13 cellular contexts compared by ENCODE assay signal in genomic region chr19:40755248-40755624, GRCh38. TPM values are rescaled to one million over a fixed set of nuclear protein-coding genes. Genes with fewer than 3 reads are reported as not detected.
A peak's percentile ranks its signal among the peaks of the same experiment; 100 is the strongest.
DNase-seq lines count a peak whose midpoint lies in the region; ATAC-seq and TF ChIP-seq lines count a peak whose summit lies in the region.
"Had no signal": no experiment of that assay in that cellular context is flagged by ENCODE, and none has a peak within 500 bp of the region (broad histone marks: within the 10 kb centered on the region; RNA-seq: fewer than 3 reads in every experiment).

No MANE protein-coding gene starts in this region.

- ATAC-seq in GM23338 (no peak), memory B cell (ENCODE audit: low read depth) (no peak), left cardiac atrium (no peak)
- ATAC-seq in activated T-helper 17 cell treated with anti-CD3 and anti-CD28 coated beads, Interleukin-2, amount 50 U/mL, for 72 hours (replicated peaks): no peak
- ATAC-seq: left ventricle myocardium superior had no signal

- peaks cover 21% of the 10 kb centered on the region for H3K27me3 Mint-ChIP-seq in GM23338 (ENCODE audit: insufficient read depth, low read depth, poor library complexity)
- H3K27me3 Mint-ChIP-seq in activated T-helper 17 cell treated with anti-CD3 and anti-CD28 coated beads, Interleukin-2, amount 50 U/mL, for 72 hours: no peaks in the 10 kb centered on the region
- H3K27me3 Mint-ChIP-seq in memory B cell: no peaks in the 10 kb centered on the region

- H2AFZ ChIP-seq in GM23338: no peak overlapping the region
- H2AFZ ChIP-seq: parathyroid adenoma had no signal

- 83% methylated on average over 3 of the region's 3 CpGs for WGBS in prostate gland

- no peaks in the 10 kb centered on the region for H3K9me3 ChIP-seq in BLaER1 treated with 17β-estradiol and CSF1 and Interleukin-3, amounts not matched to agents 10 nM and 100 nM (replicated peaks in 1 of 11)
- no peaks in the 10 kb centered on the region for H3K9me3 ChIP-seq in prostate gland

- H3K27me3 ChIP-seq in BLaER1 treated with 17β-estradiol and CSF1 and Interleukin-3, amounts not matched to agents 10 nM and 100 nM: no peaks in the 10 kb centered on the region
- H3K27me3 ChIP-seq in GM23338 (ENCODE audit: insufficient read depth) (no peaks in the 10 kb centered on the region), prostate gland (replicated peaks; ENCODE audit: insufficient read depth) (no peaks in the 10 kb centered on the region)

- peak overlapping the region; percentile 54 to 94 (median 87) for H3K4me2 ChIP-seq in BLaER1 treated with 17β-estradiol and CSF1 and Interleukin-3, amounts not matched to agents 10 nM and 100 nM
- no peak overlapping the region for H3K4me2 ChIP-seq in GM23338

- no peak overlapping the region for H3K4me3 Mint-ChIP-seq in GM23338
- H3K4me3 Mint-ChIP-seq in activated T-helper 17 cell treated with anti-CD3 and anti-CD28 coated beads, Interleukin-2, amount 50 U/mL, for 72 hours: peak overlapping the region; percentile 97
- peak overlapping the region; percentile 79 for H3K4me3 Mint-ChIP-seq in memory B cell

- peak overlapping the region in 5 of 10 experiments; percentile 30 to 53 (median 48); a peak in 6 of 20 replicates for H3K4me3 ChIP-seq in BLaER1 treated with 17β-estradiol and CSF1 and Interleukin-3, amounts not matched to agents 10 nM and 100 nM
- peak overlapping the region; percentile 20; the same call in 1 of the 2 replicates for H3K4me3 ChIP-seq in GM23338
- H3K4me3 ChIP-seq in prostate gland: no peak overlapping the region

- peaks cover 58 to 86% (median 79%) of the 10 kb centered on the region in 11 experiments; a peak in 21 of 22 replicates for H4K20me1 ChIP-seq in BLaER1 treated with 17β-estradiol and CSF1 and Interleukin-3, amounts not matched to agents 10 nM and 100 nM
- peaks cover 58% of the 10 kb centered on the region for H4K20me1 ChIP-seq in GM23338 (replicated peaks; ENCODE audit: insufficient read depth)

- H3K4me1 ChIP-seq in BLaER1 treated with 17β-estradiol and CSF1 and Interleukin-3, amounts not matched to agents 10 nM and 100 nM: peaks cover 47 to 56% (median 51%) of the 10 kb centered on the region in 10 experiments
- peaks cover 17% of the 10 kb centered on the region; the same call in 1 of the 2 replicates for H3K4me1 ChIP-seq in GM23338 (ENCODE audit: insufficient read depth)
- peaks cover 9% of the 10 kb centered on the region for H3K4me1 ChIP-seq in prostate gland (replicated peaks)
- H3K4me1 ChIP-seq: parathyroid adenoma had no signal

- no peak for TF ChIP-seq POLR2A in prostate gland (IDR thresholded peaks at IDR 0.05)

- H3K27ac Mint-ChIP-seq in GM23338 (no peak overlapping the region), memory B cell (peak overlapping the region; percentile 51)
- peak overlapping the region; percentile 86 for H3K27ac Mint-ChIP-seq in activated T-helper 17 cell treated with anti-CD3 and anti-CD28 coated beads, Interleukin-2, amount 50 U/mL, for 72 hours

- H3K4me1 Mint-ChIP-seq in GM23338 (peaks cover 18% of the 10 kb centered on the region), memory B cell (peaks cover 35% of the 10 kb centered on the region)
- H3K4me1 Mint-ChIP-seq in activated T-helper 17 cell treated with anti-CD3 and anti-CD28 coated beads, Interleukin-2, amount 50 U/mL, for 72 hours: peaks cover 33% of the 10 kb centered on the region

- no peak for DNase-seq in GM23338 (ENCODE audit: low spot score)
- DNase-seq in memory B cell (ENCODE audit: low spot score in 2 of 2): no peak
- DNase-seq in posterior vena cava (ENCODE audit: low spot score): no peak
- no peak for DNase-seq in left cardiac atrium
- no peak for DNase-seq in prostate gland (ENCODE audit: low spot score)
- DNase-seq in mesenteric fat pad (ENCODE audit: low spot score): no peak
- DNase-seq: effector CD4-positive, alpha-beta T cell; glutamatergic neuron; left ventricle myocardium superior had no signal

- intact Hi-C loops in posterior vena cava (cut with DNase I): no loop called here
- intact Hi-C loops in left cardiac atrium (cut with DNase I): no loop called here
- intact Hi-C loops in prostate gland (cut with DNase I): no loop called here

- H3K36me3 ChIP-seq in BLaER1 treated with 17β-estradiol and CSF1 and Interleukin-3, amounts not matched to agents 10 nM and 100 nM: peaks cover 49 to 82% (median 76%) of the 10 kb centered on the region in 11 experiments
- H3K36me3 ChIP-seq in GM23338 (ENCODE audit: insufficient read depth) (peaks cover 43% of the 10 kb centered on the region), prostate gland (peaks cover 4 to 5% of the 10 kb centered on the region in 2 donors)

- H3K9me3 Mint-ChIP-seq in GM23338: peaks cover 3% of the 10 kb centered on the region; the same call in 1 of the 3 replicates
- no peaks in the 10 kb centered on the region for H3K9me3 Mint-ChIP-seq in activated T-helper 17 cell treated with anti-CD3 and anti-CD28 coated beads, Interleukin-2, amount 50 U/mL, for 72 hours
- no peaks in the 10 kb centered on the region for H3K9me3 Mint-ChIP-seq in memory B cell

- peaks cover 34% of the 10 kb centered on the region for H3F3A ChIP-seq in GM23338 (replicated peaks; ENCODE audit: low read depth)

- peak overlapping the region in 9 of 11 experiments; percentile 3 to 67 (median 46); a peak in 9 of 22 replicates for H3K9ac ChIP-seq in BLaER1 treated with 17β-estradiol and CSF1 and Interleukin-3, amounts not matched to agents 10 nM and 100 nM
- H3K9ac ChIP-seq: parathyroid adenoma had no signal

- H3K36me3 Mint-ChIP-seq in GM23338 (ENCODE audit: low read depth) (peaks cover 84% of the 10 kb centered on the region), memory B cell (peaks cover 25% of the 10 kb centered on the region)
- H3K36me3 Mint-ChIP-seq in activated T-helper 17 cell treated with anti-CD3 and anti-CD28 coated beads, Interleukin-2, amount 50 U/mL, for 72 hours (ENCODE audit: low read depth): peaks cover 99% of the 10 kb centered on the region

- H3K79me2 ChIP-seq in GM23338 (replicated peaks; ENCODE audit: insufficient read depth): peaks cover 82% of the 10 kb centered on the region

- H3K27ac ChIP-seq in BLaER1 treated with 17β-estradiol and CSF1 and Interleukin-3, amounts not matched to agents 10 nM and 100 nM: peak overlapping the region in 6 of 11 experiments; percentile 4 to 58 (median 44); a peak in 5 of 22 replicates
- H3K27ac ChIP-seq in GM23338 (ENCODE audit: low read depth): no peak overlapping the region
- H3K27ac ChIP-seq in prostate gland: no peak overlapping the region
- H3K27ac ChIP-seq: parathyroid adenoma had no signal

- no peaks in the 10 kb centered on the region for H3K9me2 ChIP-seq in GM23338 (ENCODE audit: insufficient read depth)

- no peak for TF ChIP-seq CTCF in GM23338 (conservative IDR thresholded peaks at IDR 0.05; ENCODE audit: low read depth in 2 of 2)
- no peak for TF ChIP-seq CTCF in prostate gland (IDR thresholded peaks at IDR 0.05)

TF ChIP-seq in GM23338, 12 proteins besides CTCF, POLR2A, EP300 and RAD21 (continues in another document):
- TF ChIP-seq CREB1 (CRISPR knock-in tag; IDR thresholded peaks at IDR 0.05; ENCODE audit: low read depth): no peak
- no peak for TF ChIP-seq EZH2phosphoT487 (IDR thresholded peaks at IDR 0.05; ENCODE audit: unreplicated experiment)

RNA-seq across cellular contexts. Expression of gene SNRPA, which starts 4.2 kb away (rescaled TPM):
- 239 and 295 TPM in 2 replicates for total RNA-seq in GM23338 (2014; rRNA removed; shearing (Covaris generic))
- polyA plus RNA-seq in GM23338 (2016; fragmentation: Nextera tagmentation; extraction: Ambion mirVana): 321 and 326 TPM in 2 replicates
- 100 to 1,000 TPM; 171 to 175 TPM for total RNA-seq in activated T-helper 17 cell treated with anti-CD3 and anti-CD28 coated beads, Interleukin-2, amount 50 U/mL, for 72 hours
- total RNA-seq in posterior vena cava (10 to 100 TPM; 37.1 to 46.1 TPM), left cardiac atrium (10 to 100 TPM; 23.1 to 34.9 TPM), prostate gland (10 to 100 TPM; 70.3 to 92.2 TPM), mesenteric fat pad (41.3 TPM)

RNA-seq across cellular contexts. Expression of gene ACTMAP, which starts 5.0 kb away (rescaled TPM):
- 10.3 and 14.9 TPM in 2 replicates for total RNA-seq in GM23338 (2014; rRNA removed; shearing (Covaris generic))
- polyA plus RNA-seq in GM23338 (2016; fragmentation: Nextera tagmentation; extraction: Ambion mirVana): 16.7 and 17.9 TPM in 2 replicates
- total RNA-seq in activated T-helper 17 cell treated with anti-CD3 and anti-CD28 coated beads, Interleukin-2, amount 50 U/mL, for 72 hours: 10 to 100 TPM; 13.0 to 16.6 TPM
- total RNA-seq in posterior vena cava (1 to 10 TPM; 3.0 to 5.5 TPM), left cardiac atrium (1 to 10 TPM; 4.2 to 6.2 TPM), prostate gland (10 to 100 TPM in 1 of 2 donors, 1 to 10 TPM in 1; 4.4 to 25.2 TPM), mesenteric fat pad (5.6 TPM)

RNA-seq across cellular contexts. Expression of gene MIA, which starts 20.1 kb away (rescaled TPM):
- total RNA-seq in GM23338 (2014; rRNA removed; shearing (Covaris generic)): not detected in 2 replicates
- not detected in 2 replicates for polyA plus RNA-seq in GM23338 (2016; fragmentation: Nextera tagmentation; extraction: Ambion mirVana)
- total RNA-seq in activated T-helper 17 cell treated with anti-CD3 and anti-CD28 coated beads, Interleukin-2, amount 50 U/mL, for 72 hours: 1 to 10 TPM in 1 of 2 donors, not detected in 1; 5.7 TPM
- 1 to 10 TPM in 1 of 2 donors, not detected in 1; 1.6 TPM for total RNA-seq in posterior vena cava
- total RNA-seq in left cardiac atrium: 1 to 10 TPM in 1 of 2 donors, under 1 TPM in 1; 0.97 to 1.8 TPM
- total RNA-seq in prostate gland: 1 to 10 TPM; 2.7 to 5.0 TPM
- not detected for total RNA-seq in mesenteric fat pad
- total RNA-seq: M059J had no signal

RNA-seq across cellular contexts. Expression of gene RAB4B, which starts 22.8 kb away (rescaled TPM):
- total RNA-seq in GM23338 (2014; rRNA removed; shearing (Covaris generic)): 27.4 and 32.6 TPM in 2 replicates
- polyA plus RNA-seq in GM23338 (2016; fragmentation: Nextera tagmentation; extraction: Ambion mirVana): 23.0 and 29.0 TPM in 2 replicates
- total RNA-seq in activated T-helper 17 cell treated with anti-CD3 and anti-CD28 coated beads, Interleukin-2, amount 50 U/mL, for 72 hours: 10 to 100 TPM; 29.0 to 31.3 TPM
- 10 to 100 TPM; 20.5 to 24.5 TPM for total RNA-seq in posterior vena cava
- total RNA-seq in left cardiac atrium: 10 to 100 TPM; 15.9 to 17.5 TPM
- total RNA-seq in prostate gland: 10 to 100 TPM; 44.8 to 51.7 TPM
- 26.9 TPM for total RNA-seq in mesenteric fat pad

RNA-seq across cellular contexts. Expression of gene ITPKC, which starts 38.3 kb away (rescaled TPM):
- 9.8 and 12.6 TPM in 2 replicates for total RNA-seq in GM23338 (2014; rRNA removed; shearing (Covaris generic))
- 5.3 and 5.4 TPM in 2 replicates for polyA plus RNA-seq in GM23338 (2016; fragmentation: Nextera tagmentation; extraction: Ambion mirVana)
- total RNA-seq in activated T-helper 17 cell treated with anti-CD3 and anti-CD28 coated beads, Interleukin-2, amount 50 U/mL, for 72 hours: 10 to 100 TPM in 1 of 2 donors, 1 to 10 TPM in 1; 7.0 to 14.5 TPM
- total RNA-seq in posterior vena cava (10 to 100 TPM; 18.9 to 19.4 TPM), left cardiac atrium (10 to 100 TPM; 12.4 to 17.6 TPM), prostate gland (10 to 100 TPM; 40.8 to 44.5 TPM), mesenteric fat pad (53.1 TPM)

Comparison
In these comparisons a context has a peak if more than half of its experiments do, and no peak if none do; other contexts are left out.
1. H3K27ac ChIP-seq: peak in BLaER1 treated with 17β-estradiol and CSF1 and Interleukin-3, amounts not matched to agents 10 nM and 100 nM (6 of 11); none in GM23338 (single experiment) and prostate gland (0 of 2).